8 cellular contexts compared by ENCODE assay signal in the genomic region with DNA sequence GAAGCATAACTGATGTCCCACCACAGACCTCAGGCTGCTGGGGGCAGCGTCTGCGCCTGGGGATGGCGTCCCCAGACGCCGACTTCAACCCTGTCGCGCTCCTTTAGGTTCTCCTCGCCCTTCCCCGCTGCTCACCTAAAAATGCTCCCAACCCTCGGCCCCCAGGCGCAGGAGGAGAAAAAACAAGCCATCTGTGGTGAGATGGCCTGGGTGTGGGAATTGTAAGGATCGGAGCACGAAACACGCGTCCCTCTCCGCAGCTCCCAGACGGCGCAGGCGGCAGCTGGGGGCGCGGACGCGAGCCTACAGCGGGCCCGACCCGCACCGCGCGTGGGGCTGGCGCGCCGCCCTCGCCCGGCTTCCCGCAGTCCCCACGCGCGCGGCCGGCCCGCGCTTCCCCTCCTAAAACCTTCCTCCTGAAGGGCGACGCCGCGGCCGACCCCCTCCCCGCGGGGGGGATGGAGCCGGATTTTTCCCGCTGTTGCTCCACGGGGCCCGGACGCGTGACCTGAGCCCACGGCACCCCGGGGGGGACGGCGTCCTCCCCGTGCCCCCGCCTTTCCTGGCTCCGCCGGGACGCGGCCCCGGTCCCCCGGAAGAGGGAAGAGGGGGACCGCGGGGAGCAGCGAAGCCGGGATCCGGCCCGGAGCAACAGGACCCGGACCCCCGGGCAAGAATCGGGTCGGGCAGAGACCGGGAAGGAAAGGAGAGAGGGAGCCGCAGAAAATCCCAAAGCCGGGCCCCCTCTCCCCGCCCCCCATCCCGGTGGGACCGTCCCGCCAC. TPM values are rescaled to one million over a fixed set of nuclear protein-coding genes. Genes with fewer than 3 reads are reported as not detected.
DNase-seq lines count a peak whose midpoint lies in the region; ATAC-seq and TF ChIP-seq lines count a peak whose summit lies in the region.

No MANE protein-coding gene starts in this region.

- ATAC-seq in GM21529 (IDR thresholded peaks at IDR 0.05; ENCODE audit: unreplicated experiment) (peak; percentile 15), Right ventricle myocardium superior (ENCODE audit: poor library complexity) (peak; percentile 45), GM21367 (IDR thresholded peaks at IDR 0.05; ENCODE audit: unreplicated experiment) (no peak)

- 0 to 1% (median 0%) methylated on average over 59 to 84 of the region's 84 CpGs for WGBS in ovary, 3 donors

- peaks cover 3% of the 10 kb centered on the region for H3K4me1 ChIP-seq in ovary (ENCODE audit: insufficient read depth)

- H3K36me3 Mint-ChIP-seq in CD14-positive monocyte: no peaks in the 10 kb centered on the region
- H3K36me3 Mint-ChIP-seq in activated naive CD4-positive, alpha-beta T cell treated with anti-CD3 and anti-CD28 coated beads, Interleukin-2, amount 50 U/mL, for 24 hours: no peaks in the 10 kb centered on the region

- peak overlapping the region; percentile 65 to 81 for H3K27ac ChIP-seq in ovary

- no peaks in the 10 kb centered on the region for H3K27me3 ChIP-seq in ovary

- H3K4me3 Mint-ChIP-seq in CD14-positive monocyte: peak overlapping the region; percentile 85 to 92
- H3K4me3 Mint-ChIP-seq in activated naive CD4-positive, alpha-beta T cell treated with anti-CD3 and anti-CD28 coated beads, Interleukin-2, amount 50 U/mL, for 24 hours: peak overlapping the region; percentile 81

- H3K9me3 Mint-ChIP-seq in CD14-positive monocyte: peaks cover 2 to 8% (median 6%) of the 10 kb centered on the region in 7 donors
- no peaks in the 10 kb centered on the region for H3K9me3 Mint-ChIP-seq in activated naive CD4-positive, alpha-beta T cell treated with anti-CD3 and anti-CD28 coated beads, Interleukin-2, amount 50 U/mL, for 24 hours

- intact Hi-C loops in CD14-positive monocyte (cut with micrococcal nuclease): no loop called here
- intact Hi-C loops in Right ventricle myocardium superior (cut with DNase I): no loop called here
- intact Hi-C loops in ovary (cut with DNase I): loop anchor here in 2 of 4 donors (5.0 to 10.0 kb wide), 3 partner anchors 45 to 178 kb away; no protein-coding TSS in a partner anchor

- H3K9me3 ChIP-seq in ovary: no peaks in the 10 kb centered on the region

- peaks cover 2 to 20% (median 15%) of the 10 kb centered on the region in 3 donors for H3K27me3 Mint-ChIP-seq in CD14-positive monocyte (ENCODE audit: low read depth in 3 of 3)
- no peaks in the 10 kb centered on the region for H3K27me3 Mint-ChIP-seq in activated naive CD4-positive, alpha-beta T cell treated with anti-CD3 and anti-CD28 coated beads, Interleukin-2, amount 50 U/mL, for 24 hours

- peaks cover 19% of the 10 kb centered on the region for H3K4me1 Mint-ChIP-seq in CD14-positive monocyte
- H3K4me1 Mint-ChIP-seq in activated naive CD4-positive, alpha-beta T cell treated with anti-CD3 and anti-CD28 coated beads, Interleukin-2, amount 50 U/mL, for 24 hours: peaks cover 27% of the 10 kb centered on the region

- H3K27ac Mint-ChIP-seq in CD14-positive monocyte: peak overlapping the region in 4 of 7 donors; percentile 22 to 70 (median 32)
- H3K27ac Mint-ChIP-seq in activated naive CD4-positive, alpha-beta T cell treated with anti-CD3 and anti-CD28 coated beads, Interleukin-2, amount 50 U/mL, for 24 hours: no peak overlapping the region

- DNase-seq in CD14-positive monocyte (ENCODE audit: low spot score): no peak
- peak; percentile 40 for DNase-seq in NB4 (ENCODE audit: low read depth)
- DNase-seq in Right ventricle myocardium superior: peak; percentile 51
- DNase-seq in ovary: peak; percentile 45 to 70 (median 67)
- DNase-seq in NCI-H510A treated with DMSO at 0.1 percent for 48 hours (lab: John Stamatoyannopoulos, UW): no peak

- no peaks in the 10 kb centered on the region for H3K36me3 ChIP-seq in ovary

- TF ChIP-seq CTCF in CD14-positive monocyte (IDR thresholded peaks at IDR 0.05) (no peak), NB4 (IDR thresholded peaks at IDR 0.05; ENCODE audit: low read depth, low read length) (no peak), ovary (IDR thresholded peaks at IDR 0.05) (no peak)

- H3K4me3 ChIP-seq in NB4 (ENCODE audit: low read depth, low read length) (peak overlapping the region; percentile 66), ovary (peak overlapping the region; percentile 98)

- TF ChIP-seq EP300 in ovary (IDR thresholded peaks at IDR 0.05): no peak

- no peak for TF ChIP-seq POLR2A in NB4 (IDR thresholded peaks at IDR 0.05; ENCODE audit: extremely low read depth, insufficient read length)
- no peak for TF ChIP-seq POLR2A in ovary (IDR thresholded peaks at IDR 0.05)

RNA-seq across cellular contexts. Expression of gene EPB41L2, which starts 0.6 kb away (rescaled TPM):
- polyA plus RNA-seq in CD14-positive monocyte (1 to 10 TPM; 3.4 to 4.6 TPM), ovary (100 to 1,000 TPM in 1 of 2 donors, 10 to 100 TPM in 1; 49.8 to 294 TPM)
- total RNA-seq in Right ventricle myocardium superior (88.8 TPM), ovary (100 to 1,000 TPM; 113 to 256 (median 204) TPM)

Comparison
In these comparisons a context has a peak if more than half of its experiments do, and no peak if none do; other contexts are left out.
1. DNase-seq: peak in NB4 (single experiment), Right ventricle myocardium superior (single experiment) and ovary (5 of 5); none in CD14-positive monocyte (single experiment) and NCI-H510A treated with DMSO at 0.1 percent for 48 hours (single experiment).